ENCODE assay signal across 8 cellular contexts in genomic region chr17:6721744-6722143, GRCh38. TPM values are rescaled to one million over a fixed set of nuclear protein-coding genes. Genes with fewer than 3 reads are reported as not detected.
"Had no signal": no experiment of that assay in that cellular context is flagged by ENCODE, and none has a peak within 500 bp of the region (broad histone marks: within the 10 kb centered on the region; RNA-seq: fewer than 3 reads in every experiment).

No MANE protein-coding gene starts in this region.

- H3K4me3 ChIP-seq: GM23338 had no signal

- DNase-seq: H9, HCEC 1CT, KBM-7 had no signal

- FAIRE-seq: H1, H54 had no signal

- H3K4me2 ChIP-seq: GM23338, KMS-11 had no signal

- H3K9ac ChIP-seq: KMS-11 had no signal

- H3K4me1 Mint-ChIP-seq: GM23338, H9 had no signal

- H3K27ac Mint-ChIP-seq: GM23338, H9 had no signal

- H3K4me3 Mint-ChIP-seq: GM23338, H9 had no signal

- H2AFZ ChIP-seq: GM23338 had no signal

- H3K27ac ChIP-seq: KMS-11 had no signal

- ATAC-seq: GM23338 had no signal

RNA-seq across cellular contexts. Expression of gene SLC13A5, which starts 8.6 kb away (rescaled TPM):
- total RNA-seq: HT1080 had no signal

RNA-seq across cellular contexts. Expression of gene XAF1, which starts 34.1 kb away (rescaled TPM):
- total RNA-seq: GM23338, H1, H9, HT1080 had no signal
- polyA plus RNA-seq: GM23338, H1 had no signal

RNA-seq across cellular contexts. Expression of gene FBXO39, which starts 54.3 kb away (rescaled TPM):
- total RNA-seq: GM23338, H9, HT1080 had no signal
- polyA plus RNA-seq: GM23338 had no signal
